In the genomic region with DNA sequence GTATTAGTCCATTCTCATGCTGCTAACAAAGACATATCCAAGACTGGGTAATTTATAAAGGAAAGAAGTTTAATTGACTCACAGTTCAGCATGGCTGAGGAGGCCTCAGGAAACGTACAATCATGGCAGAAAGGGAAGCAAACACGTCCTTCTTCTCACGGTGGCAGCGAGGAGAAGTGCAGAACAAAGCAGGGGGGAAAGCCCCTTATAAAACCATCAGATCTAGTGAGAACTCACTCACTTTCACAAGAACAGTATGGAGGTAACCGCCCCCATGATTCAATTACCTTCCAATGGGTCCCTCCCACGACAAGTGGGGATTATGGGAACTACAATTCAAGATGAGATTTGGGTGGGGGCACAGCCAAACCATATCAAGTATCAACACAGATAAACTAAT, we compare ENCODE assay signal across 8 cellular contexts.
A peak's percentile ranks its signal among the peaks of the same experiment; 100 is the strongest.
DNase-seq lines count a peak whose midpoint lies in the region; ATAC-seq and TF ChIP-seq lines count a peak whose summit lies in the region.
"Not testable (repeated sequence)": the region's sequence is repeated elsewhere in the genome, so short reads cannot be mapped to it uniquely, and the experiment has no call there.

No MANE protein-coding gene starts in this region.

- TF ChIP-seq CTCF in OCI-LY3 (IDR thresholded peaks at IDR 0.05; ENCODE audit: low read depth, low read length) = not testable (repeated sequence)

- not testable (repeated sequence) for H3K4me3 ChIP-seq in OCI-LY3 (ENCODE audit: low read length)

- peaks cover 29% of the 10 kb centered on the region for H3K36me3 Mint-ChIP-seq in activated CD4-positive, alpha-beta memory T cell treated with anti-CD3 and anti-CD28 coated beads for 36 hours
- peaks cover 18% of the 10 kb centered on the region for H3K36me3 Mint-ChIP-seq in activated T-cell treated with anti-CD3 and anti-CD28 coated beads, Interleukin-2, amount 50 U/mL, for 4 hours (ENCODE audit: insufficient read depth)
- H3K36me3 Mint-ChIP-seq in activated naive CD4-positive, alpha-beta T cell treated with anti-CD3 and anti-CD28 coated beads for 36 hours (ENCODE audit: low read depth) = peaks cover 29% of the 10 kb centered on the region
- peaks cover 31% of the 10 kb centered on the region for H3K36me3 Mint-ChIP-seq in activated naive CD8-positive, alpha-beta T cell treated with anti-CD3 and anti-CD28 coated beads, Interleukin-2, amount 50 U/mL, for 24 hours (ENCODE audit: low read depth)
- peaks cover 47% of the 10 kb centered on the region for H3K36me3 Mint-ChIP-seq in stimulated activated naive CD8-positive, alpha-beta T cell treated with anti-CD3 and anti-CD28 coated beads, Interleukin-15, Interleukin-2, amounts not matched to agents 100 ng/mL and 50 ng/mL, for 24 hours (ENCODE audit: low read depth)

- not testable (repeated sequence) for H3K9me3 ChIP-seq in OCI-LY3 (ENCODE audit: insufficient read depth, low read length)

- H3K9ac ChIP-seq in OCI-LY3 (ENCODE audit: low read length) = not testable (repeated sequence)

- H3K4me1 ChIP-seq in OCI-LY3 (ENCODE audit: low read length) = not testable (repeated sequence)

- H3K4me1 Mint-ChIP-seq in activated CD4-positive, alpha-beta memory T cell treated with anti-CD3 and anti-CD28 coated beads for 36 hours (ENCODE audit: low read depth) = peaks cover 16% of the 10 kb centered on the region
- not testable (repeated sequence) for H3K4me1 Mint-ChIP-seq in activated T-cell treated with anti-CD3 and anti-CD28 coated beads, Interleukin-2, amount 50 U/mL, for 4 hours (ENCODE audit: low read depth)
- peaks cover 12% of the 10 kb centered on the region for H3K4me1 Mint-ChIP-seq in activated naive CD4-positive, alpha-beta T cell treated with anti-CD3 and anti-CD28 coated beads for 36 hours (ENCODE audit: low read depth)
- peaks cover 17% of the 10 kb centered on the region for H3K4me1 Mint-ChIP-seq in activated naive CD8-positive, alpha-beta T cell treated with anti-CD3 and anti-CD28 coated beads, Interleukin-2, amount 50 U/mL, for 24 hours
- peaks cover 18% of the 10 kb centered on the region for H3K4me1 Mint-ChIP-seq in stimulated activated naive CD8-positive, alpha-beta T cell treated with anti-CD3 and anti-CD28 coated beads, Interleukin-15, Interleukin-2, amounts not matched to agents 100 ng/mL and 50 ng/mL, for 24 hours (ENCODE audit: low read depth)

- POLR2A ChIA-PET in activated CD4-positive, alpha-beta memory T cell treated with anti-CD3 and anti-CD28 coated beads for 36 hours (lab: Charles Lee) = not testable (repeated sequence)

- peak; percentile 28 for DNase-seq in activated CD4-positive, alpha-beta memory T cell treated with anti-CD3 and anti-CD28 coated beads for 36 hours
- not testable (repeated sequence) for DNase-seq in activated T-cell treated with anti-CD3 and anti-CD28 coated beads, Interleukin-2, amount 50 U/mL, for 4 hours
- DNase-seq in activated naive CD4-positive, alpha-beta T cell treated with anti-CD3 and anti-CD28 coated beads for 36 hours = peak; percentile 40
- peak; percentile 25 for DNase-seq in activated naive CD8-positive, alpha-beta T cell treated with anti-CD3 and anti-CD28 coated beads, Interleukin-2, amount 50 U/mL, for 24 hours
- peak; percentile 15 for DNase-seq in stimulated activated CD4-positive, alpha-beta T cell treated with anti-CD3 and anti-CD28 coated beads, Interleukin-1b, Interleukin-23, amount 100 ng/mL, for 48 hours
- peak; percentile 31 for DNase-seq in stimulated activated CD8-positive, alpha-beta memory T cell treated with anti-CD3 and anti-CD28 coated beads, Interleukin-4, amount 100 ng/mL, for 48 hours

- H2AFZ ChIP-seq in OCI-LY3 (ENCODE audit: low read depth, low read length) = not testable (repeated sequence)

- not testable (repeated sequence) for H3K27ac ChIP-seq in OCI-LY3 (ENCODE audit: low read length)

- H3K36me3 ChIP-seq in OCI-LY3 (replicated peaks; ENCODE audit: low read depth, low read length) = not testable (repeated sequence)

- CTCF ChIA-PET in activated CD4-positive, alpha-beta memory T cell treated with anti-CD3 and anti-CD28 coated beads for 36 hours (lab: Charles Lee) = not testable (repeated sequence)
- CTCF ChIA-PET in activated naive CD4-positive, alpha-beta T cell treated with anti-CD3 and anti-CD28 coated beads for 36 hours (lab: Charles Lee) = interaction anchor here (0.5 to 1.3 kb wide), 2 partner anchors 8 to 236 kb away, joined by 4 to 6 read pairs; no protein-coding TSS in a partner anchor

- H3K27me3 ChIP-seq in OCI-LY3 (ENCODE audit: low read depth, low read length) = not testable (repeated sequence)

- not testable (repeated sequence) for H3K9me3 Mint-ChIP-seq in activated CD4-positive, alpha-beta memory T cell treated with anti-CD3 and anti-CD28 coated beads for 36 hours; activated T-cell treated with anti-CD3 and anti-CD28 coated beads, Interleukin-2, amount 50 U/mL, for 4 hours; activated naive CD4-positive, alpha-beta T cell treated with anti-CD3 and anti-CD28 coated beads for 36 hours; activated naive CD8-positive, alpha-beta T cell treated with anti-CD3 and anti-CD28 coated beads, Interleukin-2, amount 50 U/mL, for 24 hours; stimulated activated naive CD8-positive, alpha-beta T cell treated with anti-CD3 and anti-CD28 coated beads, Interleukin-15, Interleukin-2, amounts not matched to agents 100 ng/mL and 50 ng/mL, for 24 hours

- H3K79me2 ChIP-seq in OCI-LY3 (ENCODE audit: low read length) = not testable (repeated sequence)

- intact Hi-C loops in activated CD4-positive, alpha-beta memory T cell treated with anti-CD3 and anti-CD28 coated beads for 36 hours (cut with micrococcal nuclease); activated naive CD4-positive, alpha-beta T cell treated with anti-CD3 and anti-CD28 coated beads for 36 hours (cut with micrococcal nuclease): not testable (repeated sequence)

- H3K27ac Mint-ChIP-seq in activated CD4-positive, alpha-beta memory T cell treated with anti-CD3 and anti-CD28 coated beads for 36 hours; activated naive CD4-positive, alpha-beta T cell treated with anti-CD3 and anti-CD28 coated beads for 36 hours; activated naive CD8-positive, alpha-beta T cell treated with anti-CD3 and anti-CD28 coated beads, Interleukin-2, amount 50 U/mL, for 24 hours; stimulated activated naive CD8-positive, alpha-beta T cell treated with anti-CD3 and anti-CD28 coated beads, Interleukin-15, Interleukin-2, amounts not matched to agents 100 ng/mL and 50 ng/mL, for 24 hours: not testable (repeated sequence)

- H3K4me2 ChIP-seq in OCI-LY3 (ENCODE audit: low read length) = peak overlapping the region; percentile 14

- H3K27me3 Mint-ChIP-seq in activated CD4-positive, alpha-beta memory T cell treated with anti-CD3 and anti-CD28 coated beads for 36 hours; activated T-cell treated with anti-CD3 and anti-CD28 coated beads, Interleukin-2, amount 50 U/mL, for 4 hours (ENCODE audit: low read depth); activated naive CD4-positive, alpha-beta T cell treated with anti-CD3 and anti-CD28 coated beads for 36 hours (ENCODE audit: low read depth); activated naive CD8-positive, alpha-beta T cell treated with anti-CD3 and anti-CD28 coated beads, Interleukin-2, amount 50 U/mL, for 24 hours; stimulated activated naive CD8-positive, alpha-beta T cell treated with anti-CD3 and anti-CD28 coated beads, Interleukin-15, Interleukin-2, amounts not matched to agents 100 ng/mL and 50 ng/mL, for 24 hours: not testable (repeated sequence)

- not testable (repeated sequence) for H4K20me1 ChIP-seq in OCI-LY3 (ENCODE audit: insufficient read depth, low read length)

- peak; percentile 91 to 92 for ATAC-seq in activated T-cell treated with anti-CD3 and anti-CD28 coated beads, Interleukin-2, amount 50 U/mL, for 4 hours
- ATAC-seq in activated naive CD8-positive, alpha-beta T cell treated with anti-CD3 and anti-CD28 coated beads, Interleukin-2, amount 50 U/mL, for 24 hours = peak; percentile 92

- not testable (repeated sequence) for H3K4me3 Mint-ChIP-seq in activated CD4-positive, alpha-beta memory T cell treated with anti-CD3 and anti-CD28 coated beads for 36 hours; activated T-cell treated with anti-CD3 and anti-CD28 coated beads, Interleukin-2, amount 50 U/mL, for 4 hours; activated naive CD4-positive, alpha-beta T cell treated with anti-CD3 and anti-CD28 coated beads for 36 hours; activated naive CD8-positive, alpha-beta T cell treated with anti-CD3 and anti-CD28 coated beads, Interleukin-2, amount 50 U/mL, for 24 hours
- H3K4me3 Mint-ChIP-seq in stimulated activated naive CD8-positive, alpha-beta T cell treated with anti-CD3 and anti-CD28 coated beads, Interleukin-15, Interleukin-2, amounts not matched to agents 100 ng/mL and 50 ng/mL, for 24 hours = peak overlapping the region; percentile 48
